ENCODE assay signal across 3 cellular contexts in the genomic region with DNA sequence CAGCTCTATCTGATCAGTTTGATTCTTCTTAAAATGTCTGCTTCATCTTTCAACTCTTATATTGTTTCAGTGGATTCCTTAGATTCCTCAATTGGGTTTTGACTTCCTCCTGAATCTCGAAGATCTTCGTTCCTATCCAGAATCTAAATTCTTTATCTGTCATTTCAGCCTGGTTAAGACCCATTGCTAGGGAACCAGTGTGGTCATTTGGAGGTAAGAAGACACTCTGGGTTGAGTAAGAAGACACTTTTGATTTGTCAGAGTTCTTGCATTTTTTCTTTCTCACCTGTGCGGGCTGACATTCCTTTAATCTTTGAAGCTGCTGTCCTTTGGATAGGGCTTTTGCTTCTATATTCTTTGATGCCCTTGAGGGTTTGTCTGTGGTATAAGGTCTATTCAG.
"Had no signal": no experiment of that assay in that cellular context is flagged by ENCODE, and none has a peak within 500 bp of the region (broad histone marks: within the 10 kb centered on the region; RNA-seq: fewer than 3 reads in every experiment).

No MANE protein-coding gene starts in this region.

- DNase-seq: GDM1, GF-D8 had no signal

- H3K4me3 ChIP-seq: GM12878 had no signal
